27 cellular contexts compared by ENCODE assay signal in the genomic region with DNA sequence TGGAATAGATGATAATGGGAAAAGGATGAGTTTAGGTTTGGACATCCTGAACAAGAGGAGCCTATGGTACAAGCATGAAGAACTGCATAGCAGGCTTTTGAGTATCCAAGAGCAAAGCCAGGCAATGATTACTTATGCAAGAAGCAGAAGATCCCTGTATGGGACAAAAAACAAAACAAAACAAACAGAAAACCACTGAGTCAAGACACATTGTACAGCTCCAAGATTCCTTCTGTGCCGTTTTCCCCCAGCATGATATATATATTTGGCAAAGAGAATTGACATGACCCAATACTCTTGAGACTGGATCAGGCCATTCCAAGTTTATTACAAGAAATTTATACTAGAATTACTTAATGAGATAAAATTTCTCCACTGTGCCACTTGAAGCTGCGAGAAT.
"Had no signal": no experiment of that assay in that cellular context is flagged by ENCODE, and none has a peak within 500 bp of the region (broad histone marks: within the 10 kb centered on the region; RNA-seq: fewer than 3 reads in every experiment).

No MANE protein-coding gene starts in this region.

- H3K27me3 ChIP-seq: dorsolateral prefrontal cortex, neural progenitor cell, pancreas, right atrium auricular region, sigmoid colon, spleen, tibial nerve, upper lobe of left lung had no signal

- ATAC-seq: left ventricle myocardium superior; lower lobe of right lung; natural killer cell treated with Interleukin-12 subunit alpha and Interleukin-12 subunit beta and Interleukin-15 and Interleukin-18, amount 100 ng/mL, for 72 hours; pancreas; stimulated activated memory B cell treated with anti-CD40 and anti-IgM and Interleukin-4, amounts not matched to agents 10 μg/mL and 1 μg/mL and 100 μg/mL, for 72 hours; stimulated activated naive CD8-positive, alpha-beta T cell treated with anti-CD3 and anti-CD28 coated beads, Interleukin-15, Interleukin-2, amounts not matched to agents 100 U/mL and 50 U/mL, for 24 hours had no signal

- H3K36me3 ChIP-seq: neural progenitor cell, prostate gland had no signal

- H3K9me3 ChIP-seq: lower lobe of right lung, pancreas, prostate gland, right atrium auricular region, sigmoid colon, spleen, thoracic aorta, tibial nerve, upper lobe of left lung had no signal

- FAIRE-seq: colon, frontal cortex, keratinocyte, pancreas, urothelium cell line had no signal

- H3K9ac ChIP-seq: neural progenitor cell had no signal

- H2AFZ ChIP-seq: neural progenitor cell had no signal

- H3K4me3 ChIP-seq: dorsolateral prefrontal cortex, lower lobe of right lung, neural progenitor cell, pancreas, prostate gland, right atrium auricular region, sigmoid colon, skin epidermis, spleen, thoracic aorta, tibial nerve, upper lobe of left lung had no signal

- H3K4me1 ChIP-seq: neural progenitor cell, right atrium auricular region, spleen, upper lobe of left lung had no signal

- DNase-seq: caudate nucleus; cerebellar nuclear complex; dorsolateral prefrontal cortex; effector CD4-positive, alpha-beta T cell; head of caudate nucleus; left ventricle myocardium superior; lower lobe of right lung; naive B cell; nucleus accumbens; pancreas; sigmoid colon; spleen; stimulated activated CD4-positive, alpha-beta T cell treated with anti-CD3 and anti-CD28 coated beads, Interleukin-4, amount 100 ng/mL, for 4 hours; stimulated activated naive CD8-positive, alpha-beta T cell treated with anti-CD3 and anti-CD28 coated beads, Interleukin-15, Interleukin-2, amounts not matched to agents 100 U/mL and 50 U/mL, for 24 hours; upper lobe of left lung had no signal

- H3K27ac ChIP-seq: dorsolateral prefrontal cortex, lower lobe of right lung, neural progenitor cell, pancreas, prostate gland, right atrium auricular region, sigmoid colon, skin epidermis, spleen, thoracic aorta, tibial nerve, upper lobe of left lung had no signal

- H3K4me2 ChIP-seq: neural progenitor cell had no signal
